Comparison of ENCODE assay signal across 1 cellular context in the genomic region with DNA sequence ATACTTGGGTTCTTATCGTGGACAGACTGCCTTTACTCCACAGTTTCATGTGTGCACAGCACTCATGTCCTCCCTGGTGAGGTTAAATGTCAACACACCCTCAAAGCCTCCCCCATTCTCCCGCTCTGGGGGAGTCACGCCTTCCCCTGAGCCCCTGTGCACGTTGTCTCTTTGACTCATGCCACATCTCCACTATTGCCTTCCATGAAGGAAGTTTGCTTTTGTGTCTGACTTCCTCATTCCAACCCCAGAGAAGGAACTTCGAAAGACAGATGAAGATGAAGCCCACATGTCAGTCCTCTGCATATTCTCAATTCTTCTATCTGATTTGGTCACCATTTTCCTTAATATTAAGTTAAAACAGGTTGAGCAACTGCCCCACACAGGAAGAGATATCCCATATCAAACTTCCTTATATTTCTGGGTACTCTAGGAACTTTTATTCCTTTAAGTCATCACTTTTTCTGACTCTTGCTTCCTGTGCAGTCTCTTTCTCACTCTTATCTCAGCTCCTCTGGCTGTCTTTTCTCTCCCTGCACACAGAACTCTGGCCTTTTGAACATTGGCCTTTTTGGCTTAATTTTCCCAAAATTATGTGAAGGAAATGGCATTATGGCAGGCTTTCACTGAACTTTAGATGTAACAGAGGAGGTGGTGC.
TF ChIP-seq lines count a peak whose summit lies in the region.

No MANE protein-coding gene starts in this region.

TF ChIP-seq in GM23338, 12 proteins besides CTCF, POLR2A, EP300 and RAD21 (continued from another document):
- TF ChIP-seq ZNF462 (CRISPR knock-in tag; IDR thresholded peaks at IDR 0.05), result no peak
- no peak for TF ChIP-seq CREB1 (CRISPR knock-in tag; IDR thresholded peaks at IDR 0.05; ENCODE audit: low read depth)
- no peak for TF ChIP-seq POLR2AphosphoS5 (IDR thresholded peaks at IDR 0.05; ENCODE audit: low read depth)
- TF ChIP-seq EZH2 (IDR thresholded peaks at IDR 0.05; ENCODE audit: low read depth, unreplicated experiment), result no peak
- TF ChIP-seq, protein P1, sequence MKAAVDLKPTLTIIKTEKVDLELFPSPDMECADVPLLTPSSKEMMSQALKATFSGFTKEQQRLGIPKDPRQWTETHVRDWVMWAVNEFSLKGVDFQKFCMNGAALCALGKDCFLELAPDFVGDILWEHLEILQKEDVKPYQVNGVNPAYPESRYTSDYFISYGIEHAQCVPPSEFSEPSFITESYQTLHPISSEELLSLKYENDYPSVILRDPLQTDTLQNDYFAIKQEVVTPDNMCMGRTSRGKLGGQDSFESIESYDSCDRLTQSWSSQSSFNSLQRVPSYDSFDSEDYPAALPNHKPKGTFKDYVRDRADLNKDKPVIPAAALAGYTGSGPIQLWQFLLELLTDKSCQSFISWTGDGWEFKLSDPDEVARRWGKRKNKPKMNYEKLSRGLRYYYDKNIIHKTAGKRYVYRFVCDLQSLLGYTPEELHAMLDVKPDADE (IDR thresholded peaks at IDR 0.05), result no peak
- no peak for TF ChIP-seq NANOG (IDR thresholded peaks at IDR 0.05; ENCODE audit: borderline replicate concordance)
- no peak for TF ChIP-seq ZNF114 (CRISPR knock-in tag; IDR thresholded peaks at IDR 0.05)
- no peak for TF ChIP-seq ZNF331 (CRISPR knock-in tag; IDR thresholded peaks at IDR 0.05; ENCODE audit: low read depth)
- TF ChIP-seq, protein P2, sequence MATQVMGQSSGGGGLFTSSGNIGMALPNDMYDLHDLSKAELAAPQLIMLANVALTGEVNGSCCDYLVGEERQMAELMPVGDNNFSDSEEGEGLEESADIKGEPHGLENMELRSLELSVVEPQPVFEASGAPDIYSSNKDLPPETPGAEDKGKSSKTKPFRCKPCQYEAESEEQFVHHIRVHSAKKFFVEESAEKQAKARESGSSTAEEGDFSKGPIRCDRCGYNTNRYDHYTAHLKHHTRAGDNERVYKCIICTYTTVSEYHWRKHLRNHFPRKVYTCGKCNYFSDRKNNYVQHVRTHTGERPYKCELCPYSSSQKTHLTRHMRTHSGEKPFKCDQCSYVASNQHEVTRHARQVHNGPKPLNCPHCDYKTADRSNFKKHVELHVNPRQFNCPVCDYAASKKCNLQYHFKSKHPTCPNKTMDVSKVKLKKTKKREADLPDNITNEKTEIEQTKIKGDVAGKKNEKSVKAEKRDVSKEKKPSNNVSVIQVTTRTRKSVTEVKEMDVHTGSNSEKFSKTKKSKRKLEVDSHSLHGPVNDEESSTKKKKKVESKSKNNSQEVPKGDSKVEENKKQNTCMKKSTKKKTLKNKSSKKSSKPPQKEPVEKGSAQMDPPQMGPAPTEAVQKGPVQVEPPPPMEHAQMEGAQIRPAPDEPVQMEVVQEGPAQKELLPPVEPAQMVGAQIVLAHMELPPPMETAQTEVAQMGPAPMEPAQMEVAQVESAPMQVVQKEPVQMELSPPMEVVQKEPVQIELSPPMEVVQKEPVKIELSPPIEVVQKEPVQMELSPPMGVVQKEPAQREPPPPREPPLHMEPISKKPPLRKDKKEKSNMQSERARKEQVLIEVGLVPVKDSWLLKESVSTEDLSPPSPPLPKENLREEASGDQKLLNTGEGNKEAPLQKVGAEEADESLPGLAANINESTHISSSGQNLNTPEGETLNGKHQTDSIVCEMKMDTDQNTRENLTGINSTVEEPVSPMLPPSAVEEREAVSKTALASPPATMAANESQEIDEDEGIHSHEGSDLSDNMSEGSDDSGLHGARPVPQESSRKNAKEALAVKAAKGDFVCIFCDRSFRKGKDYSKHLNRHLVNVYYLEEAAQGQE (IDR thresholded peaks at IDR 0.05; ENCODE audit: unreplicated experiment), result no peak
- TF ChIP-seq STAT1 (IDR thresholded peaks at IDR 0.05; ENCODE audit: unreplicated experiment), result no peak
- TF ChIP-seq JUNB (IDR thresholded peaks at IDR 0.05; ENCODE audit: unreplicated experiment), result no peak
